ENCODE assay signal across 8 cellular contexts in genomic region chr4:3956165-3956867, GRCh38.
DNase-seq lines count a peak whose midpoint lies in the region; ATAC-seq and TF ChIP-seq lines count a peak whose summit lies in the region.
"Not testable (repeated sequence)": the region's sequence is repeated elsewhere in the genome, so short reads cannot be mapped to it uniquely, and the experiment has no call there.

No MANE protein-coding gene starts in this region.

- not testable (repeated sequence) for H3K27me3 ChIP-seq in BJ (ENCODE audit: control insufficient read depth, insufficient read depth, low read length); HL-60 (ENCODE audit: insufficient read depth, poor library complexity, severe bottlenecking); suprapubic skin
- H3K27me3 ChIP-seq in neutrophil: peaks cover 42% of the 10 kb centered on the region

- H3K27me3 Mint-ChIP-seq in T-cell; activated naive CD8-positive, alpha-beta T cell treated with anti-CD3 and anti-CD28 coated beads, Interleukin-2, amount 50 U/mL, for 24 hours; endothelial cell (ENCODE audit: unreplicated experiment): not testable (repeated sequence)

- H3K4me1 Mint-ChIP-seq in T-cell: peaks cover 9 to 12% (median 11%) of the 10 kb centered on the region in 3 donors
- H3K4me1 Mint-ChIP-seq in activated naive CD8-positive, alpha-beta T cell treated with anti-CD3 and anti-CD28 coated beads, Interleukin-2, amount 50 U/mL, for 24 hours: peaks cover 17% of the 10 kb centered on the region
- not testable (repeated sequence) for H3K4me1 Mint-ChIP-seq in endothelial cell (ENCODE audit: unreplicated experiment)

- not testable (repeated sequence) for TF ChIP-seq EP300 in suprapubic skin (IDR thresholded peaks at IDR 0.05)

- TF ChIP-seq CTCF in BJ (IDR thresholded peaks at IDR 0.05; ENCODE audit: insufficient read depth, low read depth, low read length); HL-60 (IDR thresholded peaks at IDR 0.05; ENCODE audit: insufficient read depth, low read length); endothelial cell (IDR thresholded peaks at IDR 0.05; ENCODE audit: unreplicated experiment); neutrophil (IDR thresholded peaks at IDR 0.05); suprapubic skin (IDR thresholded peaks at IDR 0.05): not testable (repeated sequence)

- WGBS in suprapubic skin: 6% methylated on average over 30 of the region's 38 CpGs

- not testable (repeated sequence) for H3K9me3 Mint-ChIP-seq in T-cell; activated naive CD8-positive, alpha-beta T cell treated with anti-CD3 and anti-CD28 coated beads, Interleukin-2, amount 50 U/mL, for 24 hours; endothelial cell (ENCODE audit: unreplicated experiment)

- POLR2A ChIA-PET in BJ (lab: Charles Lee): not testable (repeated sequence)
- POLR2A ChIA-PET in T-cell (lab: Charles Lee): interaction anchor here in 1 of 2 donors (0.6 kb wide), 1 partner anchor 563 kb away, joined by 7 read pairs; no protein-coding TSS in a partner anchor

- H3K36me3 Mint-ChIP-seq in T-cell; activated naive CD8-positive, alpha-beta T cell treated with anti-CD3 and anti-CD28 coated beads, Interleukin-2, amount 50 U/mL, for 24 hours (ENCODE audit: low read depth); endothelial cell (ENCODE audit: low read depth, unreplicated experiment): not testable (repeated sequence)

- H3K9me3 ChIP-seq in neutrophil, suprapubic skin: not testable (repeated sequence)

- H3K27ac ChIP-seq in HL-60 (replicated peaks); neutrophil: not testable (repeated sequence)
- H3K27ac ChIP-seq in suprapubic skin: peak overlapping the region; percentile 94

- H3K4me1 ChIP-seq in neutrophil (ENCODE audit: control insufficient read depth in 1 of 2, insufficient read depth in 1 of 2, low read depth in 1 of 2, low read length in 1 of 2): peaks cover 4 to 10% of the 10 kb centered on the region in 2 experiments
- peaks cover 12% of the 10 kb centered on the region for H3K4me1 ChIP-seq in suprapubic skin

- H3K4me3 ChIP-seq in BJ (ENCODE audit: low read depth, low read length) (peak overlapping the region; percentile 75), HL-60 (replicated peaks; ENCODE audit: insufficient read depth, low read length) (peak overlapping the region; percentile 70), neutrophil (ENCODE audit: low read depth in 1 of 2, low read length in 1 of 2) (peak overlapping the region; percentile 62 to 67), suprapubic skin (peak overlapping the region; percentile 85)

- peak overlapping the region; percentile 88 to 89 (median 88) for H3K4me3 Mint-ChIP-seq in T-cell
- H3K4me3 Mint-ChIP-seq in activated naive CD8-positive, alpha-beta T cell treated with anti-CD3 and anti-CD28 coated beads, Interleukin-2, amount 50 U/mL, for 24 hours: peak overlapping the region; percentile 94
- H3K4me3 Mint-ChIP-seq in endothelial cell (ENCODE audit: unreplicated experiment): peak overlapping the region; percentile 85

- not testable (repeated sequence) for TF ChIP-seq POLR2A in suprapubic skin (IDR thresholded peaks at IDR 0.05)

- not testable (repeated sequence) for DNase-seq in BJ (ENCODE audit: low read depth); HL-60 (ENCODE audit: low read depth in 1 of 2, low spot score in 1 of 2); activated naive CD8-positive, alpha-beta T cell treated with anti-CD3 and anti-CD28 coated beads, Interleukin-2, amount 50 U/mL, for 24 hours; endothelial cell (ENCODE audit: low spot score); suprapubic skin (ENCODE audit: low spot score in 2 of 2)
- DNase-seq in T-cell (peak in 1 of 34 experiments; percentile 6), left kidney (ENCODE audit: low read depth, low spot score) (peak; percentile 2)

- not testable (repeated sequence) for ATAC-seq in T-cell (replicated peaks in 1 of 4); activated naive CD8-positive, alpha-beta T cell treated with anti-CD3 and anti-CD28 coated beads, Interleukin-2, amount 50 U/mL, for 24 hours

- CTCF ChIA-PET in BJ (lab: Yijun Ruan, JAX); T-cell (lab: Charles Lee): not testable (repeated sequence)

- not testable (repeated sequence) for H3K36me3 ChIP-seq in BJ (ENCODE audit: control insufficient read depth, insufficient read depth, low read length); neutrophil; suprapubic skin

- H3K27ac Mint-ChIP-seq in T-cell: peak overlapping the region; percentile 61 to 94
- H3K27ac Mint-ChIP-seq in activated naive CD8-positive, alpha-beta T cell treated with anti-CD3 and anti-CD28 coated beads, Interleukin-2, amount 50 U/mL, for 24 hours: peak overlapping the region; percentile 98
- H3K27ac Mint-ChIP-seq in endothelial cell (ENCODE audit: unreplicated experiment): not testable (repeated sequence)
